ENCODE assay signal across 8 cellular contexts in the genomic region with DNA sequence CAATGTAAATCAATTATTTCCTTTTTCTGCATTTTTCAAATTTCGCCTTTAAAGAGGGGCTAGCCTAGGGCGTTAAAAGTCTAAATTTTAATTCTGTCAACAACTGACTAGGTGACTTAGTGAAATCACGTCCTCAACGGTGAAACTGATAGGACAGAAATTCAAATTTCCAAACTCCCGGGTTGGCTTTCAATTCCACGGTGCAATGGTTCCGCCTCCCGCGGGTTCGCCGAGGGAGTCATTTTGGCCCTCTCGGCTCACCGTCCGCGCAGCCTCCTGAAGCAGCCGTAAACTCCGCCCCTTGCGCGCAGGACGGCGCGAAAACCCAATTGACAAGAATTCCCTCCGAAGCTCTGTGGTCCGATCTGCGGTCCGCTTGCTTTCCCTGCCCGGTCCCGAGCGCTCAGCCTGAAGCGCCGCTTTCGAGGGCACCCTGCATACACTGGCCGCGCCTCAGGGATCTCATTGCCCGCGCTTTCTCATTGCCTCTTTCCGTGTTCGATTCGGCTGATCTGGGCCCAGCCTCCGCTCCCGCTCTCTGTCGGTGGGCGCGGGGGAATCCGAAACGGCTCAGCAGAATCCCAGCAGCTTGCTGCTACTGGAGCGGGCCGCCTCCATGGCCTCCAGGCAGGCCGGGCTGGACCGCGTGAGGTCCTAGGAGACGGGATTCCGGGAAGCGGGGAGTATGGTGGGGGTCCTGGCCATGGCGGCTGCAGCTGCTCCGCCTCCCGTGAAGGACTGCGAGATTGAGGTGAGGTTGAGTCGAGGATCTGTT. TPM values are rescaled to one million over a fixed set of nuclear protein-coding genes. Genes with fewer than 3 reads are reported as not detected.
DNase-seq lines count a peak whose midpoint lies in the region; ATAC-seq and TF ChIP-seq lines count a peak whose summit lies in the region.

A gene with protein sequence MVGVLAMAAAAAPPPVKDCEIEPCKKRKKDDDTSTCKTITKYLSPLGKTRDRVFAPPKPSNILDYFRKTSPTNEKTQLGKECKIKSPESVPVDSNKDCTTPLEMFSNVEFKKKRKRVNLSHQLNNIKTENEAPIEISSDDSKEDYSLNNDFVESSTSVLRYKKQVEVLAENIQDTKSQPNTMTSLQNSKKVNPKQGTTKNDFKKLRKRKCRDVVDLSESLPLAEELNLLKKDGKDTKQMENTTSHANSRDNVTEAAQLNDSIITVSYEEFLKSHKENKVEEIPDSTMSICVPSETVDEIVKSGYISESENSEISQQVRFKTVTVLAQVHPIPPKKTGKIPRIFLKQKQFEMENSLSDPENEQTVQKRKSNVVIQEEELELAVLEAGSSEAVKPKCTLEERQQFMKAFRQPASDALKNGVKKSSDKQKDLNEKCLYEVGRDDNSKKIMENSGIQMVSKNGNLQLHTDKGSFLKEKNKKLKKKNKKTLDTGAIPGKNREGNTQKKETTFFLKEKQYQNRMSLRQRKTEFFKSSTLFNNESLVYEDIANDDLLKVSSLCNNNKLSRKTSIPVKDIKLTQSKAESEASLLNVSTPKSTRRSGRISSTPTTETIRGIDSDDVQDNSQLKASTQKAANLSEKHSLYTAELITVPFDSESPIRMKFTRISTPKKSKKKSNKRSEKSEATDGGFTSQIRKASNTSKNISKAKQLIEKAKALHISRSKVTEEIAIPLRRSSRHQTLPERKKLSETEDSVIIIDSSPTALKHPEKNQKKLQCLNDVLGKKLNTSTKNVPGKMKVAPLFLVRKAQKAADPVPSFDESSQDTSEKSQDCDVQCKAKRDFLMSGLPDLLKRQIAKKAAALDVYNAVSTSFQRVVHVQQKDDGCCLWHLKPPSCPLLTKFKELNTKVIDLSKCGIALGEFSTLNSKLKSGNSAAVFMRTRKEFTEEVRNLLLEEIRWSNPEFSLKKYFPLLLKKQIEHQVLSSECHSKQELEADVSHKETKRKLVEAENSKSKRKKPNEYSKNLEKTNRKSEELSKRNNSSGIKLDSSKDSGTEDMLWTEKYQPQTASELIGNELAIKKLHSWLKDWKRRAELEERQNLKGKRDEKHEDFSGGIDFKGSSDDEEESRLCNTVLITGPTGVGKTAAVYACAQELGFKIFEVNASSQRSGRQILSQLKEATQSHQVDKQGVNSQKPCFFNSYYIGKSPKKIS (N-terminal part only) (plus strand): TSS at position 304 of the 775 bp plus-strand sequence. CDS start 382 bp downstream, at position 686.

- peak within 1 kb of the TSS; percentile 96 for H3K4me3 Mint-ChIP-seq in activated T-helper 1 cell treated with anti-CD3 and anti-CD28 coated beads, Interleukin-12 subunit alpha, Interleukin-12 subunit beta, Interleukin-2, Interleukin-4 antibody, amounts not matched to agents 30 ng/mL and 10 ng/mL and 1 ng/mL, durations not matched to agents 14 hours and 24 hours and 36 hours
- peak within 1 kb of the TSS; percentile 92 to 99 (median 98) for H3K4me3 Mint-ChIP-seq in naive thymus-derived CD8-positive, alpha-beta T cell
- peak within 1 kb of the TSS; percentile 99 for H3K4me3 Mint-ChIP-seq in stimulated activated memory B cell treated with anti-CD40 and anti-IgM and Interleukin-4, amounts not matched to agents 10 μg/mL and 1 μg/mL and 100 μg/mL, for 72 hours

- CTCF ChIA-PET in RWPE1 (lab: Yijun Ruan, JAX) = interaction anchor here (0.6 kb wide), 1 partner anchor 509 kb away, joined by 3 read pairs; no protein-coding TSS in a partner anchor

- H3K4me2 ChIP-seq in Loucy (ENCODE audit: low read depth, low read length, poor library complexity, severe bottlenecking) = peak within 1 kb of the TSS; percentile 90

- H3K27me3 Mint-ChIP-seq in activated T-helper 1 cell treated with anti-CD3 and anti-CD28 coated beads, Interleukin-12 subunit alpha, Interleukin-12 subunit beta, Interleukin-2, Interleukin-4 antibody, amounts not matched to agents 30 ng/mL and 10 ng/mL and 1 ng/mL, durations not matched to agents 14 hours and 24 hours and 36 hours (ENCODE audit: insufficient read depth) = no peaks in the 10 kb centered on the region
- H3K27me3 Mint-ChIP-seq in naive thymus-derived CD8-positive, alpha-beta T cell = no peaks in the 10 kb centered on the region
- no peaks in the 10 kb centered on the region for H3K27me3 Mint-ChIP-seq in stimulated activated memory B cell treated with anti-CD40 and anti-IgM and Interleukin-4, amounts not matched to agents 10 μg/mL and 1 μg/mL and 100 μg/mL, for 72 hours

- H3K79me2 ChIP-seq in Loucy (ENCODE audit: insufficient read depth, low read length) = peaks cover 53% of the 10 kb centered on the region

- peaks cover 6% of the 10 kb centered on the region for H3K27me3 ChIP-seq in Loucy (ENCODE audit: insufficient read depth, low read length, poor library complexity, severe bottlenecking)

- TF ChIP-seq CTCF in Loucy (conservative IDR thresholded peaks at IDR 0.05; ENCODE audit: low read length) (no peak), RWPE1 (conservative IDR thresholded peaks at IDR 0.05; ENCODE audit: low read depth) (no peak)

- H3K4me1 ChIP-seq in Loucy (ENCODE audit: insufficient read depth, low read length, poor library complexity, severe bottlenecking) = peaks cover 37% of the 10 kb centered on the region

- POLR2A ChIA-PET in RWPE1 (lab: Yijun Ruan, JAX; ENCODE audit: low non-redundant PET) = no interaction called here
- POLR2A ChIA-PET in naive thymus-derived CD8-positive, alpha-beta T cell (lab: Charles Lee) = interaction anchor here (0.8 to 2.7 kb wide), 6 partner anchors 9 to 41 kb away, joined by 3 to 12 read pairs (median 4); no protein-coding TSS in a partner anchor

- H3K9ac ChIP-seq in Loucy (ENCODE audit: low read depth, low read length, poor library complexity, severe bottlenecking) = peak within 1 kb of the TSS; percentile 99

- no peaks in the 10 kb centered on the region for H3F3A ChIP-seq in Loucy (ENCODE audit: low read depth)

- no peaks in the 10 kb centered on the region for H3K9me3 ChIP-seq in Loucy (ENCODE audit: insufficient read depth, low read depth, low read length)

- H3K36me3 ChIP-seq in Loucy (ENCODE audit: insufficient read depth, low read length) = no peaks in the 10 kb centered on the region; the same call in 1 of the 2 replicates

- H3K27ac Mint-ChIP-seq in activated T-helper 1 cell treated with anti-CD3 and anti-CD28 coated beads, Interleukin-12 subunit alpha, Interleukin-12 subunit beta, Interleukin-2, Interleukin-4 antibody, amounts not matched to agents 30 ng/mL and 10 ng/mL and 1 ng/mL, durations not matched to agents 14 hours and 24 hours and 36 hours = peak within 1 kb of the TSS; percentile 86
- peak within 1 kb of the TSS; percentile 81 to 95 (median 92) for H3K27ac Mint-ChIP-seq in naive thymus-derived CD8-positive, alpha-beta T cell
- H3K27ac Mint-ChIP-seq in stimulated activated memory B cell treated with anti-CD40 and anti-IgM and Interleukin-4, amounts not matched to agents 10 μg/mL and 1 μg/mL and 100 μg/mL, for 72 hours = peak within 1 kb of the TSS; percentile 97

- no peaks in the 10 kb centered on the region for H3K9me3 Mint-ChIP-seq in activated T-helper 1 cell treated with anti-CD3 and anti-CD28 coated beads, Interleukin-12 subunit alpha, Interleukin-12 subunit beta, Interleukin-2, Interleukin-4 antibody, amounts not matched to agents 30 ng/mL and 10 ng/mL and 1 ng/mL, durations not matched to agents 14 hours and 24 hours and 36 hours
- no peaks in the 10 kb centered on the region for H3K9me3 Mint-ChIP-seq in naive thymus-derived CD8-positive, alpha-beta T cell
- H3K9me3 Mint-ChIP-seq in stimulated activated memory B cell treated with anti-CD40 and anti-IgM and Interleukin-4, amounts not matched to agents 10 μg/mL and 1 μg/mL and 100 μg/mL, for 72 hours = no peaks in the 10 kb centered on the region

- H4K20me1 ChIP-seq in Loucy (ENCODE audit: insufficient read depth, low read length, poor library complexity, severe bottlenecking) = peaks cover 29% of the 10 kb centered on the region

- H3K27ac ChIP-seq in RWPE1 = peak within 1 kb of the TSS; percentile 82

- peak within 1 kb of the TSS; percentile 97 for H2AFZ ChIP-seq in Loucy (ENCODE audit: low read length)

- H3K4me3 ChIP-seq in Loucy (ENCODE audit: low read length, poor library complexity, severe bottlenecking) = peak within 1 kb of the TSS; percentile 96

- peak; percentile 77 for DNase-seq in CMK (ENCODE audit: low read depth)
- peak; percentile 86 for DNase-seq in RWPE1 (ENCODE audit: low spot score)
- DNase-seq in activated T-helper 1 cell treated with anti-CD3 and anti-CD28 coated beads, Interleukin-12 subunit alpha, Interleukin-12 subunit beta, Interleukin-2, Interleukin-4 antibody, amounts not matched to agents 30 ng/mL and 10 ng/mL and 1 ng/mL, durations not matched to agents 14 hours and 24 hours and 36 hours (ENCODE audit: low spot score) = peak; percentile 86
- peak; percentile 91 for DNase-seq in fibroblast of peridontal ligament (ENCODE audit: extremely low read depth)
- DNase-seq in naive thymus-derived CD8-positive, alpha-beta T cell = peak; percentile 79 to 92 (median 87)

- H3K9me2 ChIP-seq in Loucy (replicated peaks; ENCODE audit: low read depth, low read length) = no peaks in the 10 kb centered on the region

- H3K36me3 Mint-ChIP-seq in activated T-helper 1 cell treated with anti-CD3 and anti-CD28 coated beads, Interleukin-12 subunit alpha, Interleukin-12 subunit beta, Interleukin-2, Interleukin-4 antibody, amounts not matched to agents 30 ng/mL and 10 ng/mL and 1 ng/mL, durations not matched to agents 14 hours and 24 hours and 36 hours (ENCODE audit: low read depth) = peaks cover 14% of the 10 kb centered on the region
- peaks cover 0 to 7% (median 3%) of the 10 kb centered on the region in 3 donors for H3K36me3 Mint-ChIP-seq in naive thymus-derived CD8-positive, alpha-beta T cell
- H3K36me3 Mint-ChIP-seq in stimulated activated memory B cell treated with anti-CD40 and anti-IgM and Interleukin-4, amounts not matched to agents 10 μg/mL and 1 μg/mL and 100 μg/mL, for 72 hours = no peaks in the 10 kb centered on the region

- intact Hi-C loops in activated T-helper 1 cell treated with anti-CD3 and anti-CD28 coated beads, Interleukin-12 subunit alpha, Interleukin-12 subunit beta, Interleukin-2, Interleukin-4 antibody, amounts not matched to agents 30 ng/mL and 10 ng/mL and 1 ng/mL, durations not matched to agents 14 hours and 24 hours and 36 hours (cut with micrococcal nuclease) = loop anchor here (1.0 to 5.0 kb wide), 3 partner anchors 8 to 140 kb away; a partner anchor contains a TSS

- peaks cover 43% of the 10 kb centered on the region for H3K4me1 Mint-ChIP-seq in activated T-helper 1 cell treated with anti-CD3 and anti-CD28 coated beads, Interleukin-12 subunit alpha, Interleukin-12 subunit beta, Interleukin-2, Interleukin-4 antibody, amounts not matched to agents 30 ng/mL and 10 ng/mL and 1 ng/mL, durations not matched to agents 14 hours and 24 hours and 36 hours (ENCODE audit: low read depth)
- H3K4me1 Mint-ChIP-seq in naive thymus-derived CD8-positive, alpha-beta T cell = peaks cover 12 to 28% (median 26%) of the 10 kb centered on the region in 4 donors
- H3K4me1 Mint-ChIP-seq in stimulated activated memory B cell treated with anti-CD40 and anti-IgM and Interleukin-4, amounts not matched to agents 10 μg/mL and 1 μg/mL and 100 μg/mL, for 72 hours = peaks cover 24% of the 10 kb centered on the region

- peak; percentile 61 for ATAC-seq in GM21717 (IDR thresholded peaks at IDR 0.05; ENCODE audit: unreplicated experiment)
- ATAC-seq in naive thymus-derived CD8-positive, alpha-beta T cell = peak; percentile 97
- peak; percentile 94 for ATAC-seq in stimulated activated memory B cell treated with anti-CD40 and anti-IgM and Interleukin-4, amounts not matched to agents 10 μg/mL and 1 μg/mL and 100 μg/mL, for 72 hours

RNA-seq across cellular contexts. Expression of the gene that starts here (rescaled TPM):
- 26.2 and 28.7 TPM in 2 replicates for total RNA-seq in activated T-helper 1 cell treated with anti-CD3 and anti-CD28 coated beads, Interleukin-12 subunit alpha, Interleukin-12 subunit beta, Interleukin-2, Interleukin-4 antibody, amounts not matched to agents 30 ng/mL and 10 ng/mL and 1 ng/mL, durations not matched to agents 14 hours and 24 hours and 36 hours
- 1 to 10 TPM; 5.6 to 5.9 TPM for total RNA-seq in naive thymus-derived CD8-positive, alpha-beta T cell
- polyA plus RNA-seq in naive thymus-derived CD8-positive, alpha-beta T cell = 1 to 10 TPM in 2 of 3 donors, under 1 TPM in 1; 0.95 to 1.5 (median 1.5) TPM

Comparison
In these comparisons a context has a peak if more than half of its experiments do, and no peak if none do; other contexts are left out.
1. Peak in every context shown above with its lines: DNase-seq, ATAC-seq, H3K4me3 ChIP-seq and H3K27ac ChIP-seq.